ENCODE assay signal across 28 cellular contexts in the genomic region with DNA sequence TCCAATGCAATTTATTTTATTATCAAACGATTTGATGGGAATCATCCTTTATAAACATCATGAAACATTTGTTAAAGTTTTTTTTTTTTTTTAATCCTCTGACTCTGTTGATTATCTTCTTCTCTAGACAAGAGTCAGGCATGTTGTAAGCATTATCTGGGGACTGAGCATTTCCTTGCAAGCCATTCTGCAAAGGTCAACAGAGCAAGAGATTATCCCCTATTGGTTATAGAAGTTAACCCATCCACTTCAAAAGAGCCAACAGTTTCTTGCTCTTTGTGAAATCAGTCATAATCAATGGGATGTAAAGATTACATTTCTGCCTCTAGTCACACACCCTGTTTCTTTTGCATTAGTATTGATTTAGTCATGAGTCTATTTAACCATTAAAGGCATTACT.
"Had no signal": no experiment of that assay in that cellular context is flagged by ENCODE, and none has a peak within 500 bp of the region (broad histone marks: within the 10 kb centered on the region; RNA-seq: fewer than 3 reads in every experiment).

No MANE protein-coding gene starts in this region.

- H3K4me1 ChIP-seq: ascending aorta, breast epithelium, colonic mucosa, esophagus squamous epithelium had no signal

- H3K4me1 Mint-ChIP-seq: activated CD4-positive, alpha-beta memory T cell treated with anti-CD3 and anti-CD28 coated beads, Interleukin-2, amount 10 ng/mL, durations not matched to agents 7 days and 5 days; activated CD4-positive, alpha-beta T cell treated with anti-CD3 and anti-CD28 coated beads, Interleukin-2, amount 10 ng/mL, durations not matched to agents 7 days and 5 days; activated naive CD4-positive, alpha-beta T cell treated with anti-CD3 and anti-CD28 coated beads, Interleukin-2, amount 10 ng/mL, durations not matched to agents 7 days and 5 days; activated naive CD8-positive, alpha-beta T cell treated with anti-CD3 and anti-CD28 coated beads, Interleukin-2, amount 10 ng/mL, durations not matched to agents 7 days and 5 days had no signal

- H3K9me3 Mint-ChIP-seq: activated CD4-positive, alpha-beta memory T cell treated with anti-CD3 and anti-CD28 coated beads, Interleukin-2, amount 10 ng/mL, durations not matched to agents 7 days and 5 days; activated CD4-positive, alpha-beta T cell treated with anti-CD3 and anti-CD28 coated beads, Interleukin-2, amount 10 ng/mL, durations not matched to agents 7 days and 5 days; activated naive CD8-positive, alpha-beta T cell treated with anti-CD3 and anti-CD28 coated beads, Interleukin-2, amount 10 ng/mL, durations not matched to agents 7 days and 5 days had no signal

- ATAC-seq: activated naive CD4-positive, alpha-beta T cell treated with anti-CD3 and anti-CD28 coated beads, Interleukin-2, amount 50 U/mL, for 72 hours; activated T-cell treated with anti-CD3 and anti-CD28 coated beads, Interleukin-2, amount 50 U/mL, for 72 hours; gastroesophageal sphincter; heart right ventricle; WTC11 had no signal

- H3K27ac ChIP-seq: ascending aorta, breast epithelium, cardiac muscle cell, colonic mucosa, epithelial cell of prostate, esophagus squamous epithelium, gastroesophageal sphincter, heart right ventricle had no signal

- H3K9me3 ChIP-seq: ascending aorta, breast epithelium, colonic mucosa, esophagus squamous epithelium, gastroesophageal sphincter, heart right ventricle had no signal

- H3K36me3 Mint-ChIP-seq: activated naive CD4-positive, alpha-beta T cell treated with anti-CD3 and anti-CD28 coated beads, Interleukin-2, amount 10 ng/mL, durations not matched to agents 7 days and 5 days; activated naive CD4-positive, alpha-beta T cell treated with anti-CD3 and anti-CD28 coated beads, Interleukin-2, amount 50 U/mL, for 72 hours; activated naive CD8-positive, alpha-beta T cell treated with anti-CD3 and anti-CD28 coated beads, Interleukin-2, amount 10 ng/mL, durations not matched to agents 7 days and 5 days; brain had no signal

- H3K27me3 ChIP-seq: ascending aorta, breast epithelium, cardiac muscle cell, colonic mucosa, esophagus squamous epithelium, gastroesophageal sphincter, heart right ventricle had no signal

- H3K27me3 Mint-ChIP-seq: activated CD4-positive, alpha-beta memory T cell treated with anti-CD3 and anti-CD28 coated beads, Interleukin-2, amount 10 ng/mL, durations not matched to agents 7 days and 5 days; activated CD4-positive, alpha-beta T cell treated with anti-CD3 and anti-CD28 coated beads, Interleukin-2, amount 10 ng/mL, durations not matched to agents 7 days and 5 days; activated naive CD4-positive, alpha-beta T cell treated with anti-CD3 and anti-CD28 coated beads, Interleukin-2, amount 10 ng/mL, durations not matched to agents 7 days and 5 days; activated naive CD8-positive, alpha-beta T cell treated with anti-CD3 and anti-CD28 coated beads, Interleukin-2, amount 10 ng/mL, durations not matched to agents 7 days and 5 days; activated T-cell treated with anti-CD3 and anti-CD28 coated beads, Interleukin-2, amount 50 U/mL, for 24 hours had no signal

- H3K4me3 ChIP-seq: ascending aorta, breast epithelium, cardiac muscle cell, colonic mucosa, esophagus squamous epithelium, gastroesophageal sphincter, heart right ventricle had no signal

- H3K36me3 ChIP-seq: ascending aorta, breast epithelium, cardiac muscle cell, colonic mucosa, esophagus squamous epithelium, gastroesophageal sphincter, heart right ventricle had no signal

- DNase-seq: activated CD4-positive, alpha-beta memory T cell treated with anti-CD3 and anti-CD28 coated beads, Interleukin-2, amount 10 ng/mL, durations not matched to agents 7 days and 5 days; activated CD4-positive, alpha-beta T cell treated with anti-CD3 and anti-CD28 coated beads for 1 hour; activated CD4-positive, alpha-beta T cell treated with anti-CD3 and anti-CD28 coated beads for 4 hours; activated CD4-positive, alpha-beta T cell treated with anti-CD3 and anti-CD28 coated beads, Interleukin-2, amount 10 ng/mL, durations not matched to agents 7 days and 5 days; activated CD4-positive, alpha-beta T cell treated with anti-CD3 and anti-CD28 coated beads, Interleukin-2, amount 50 U/mL, for 4 hours; activated CD8-positive, alpha-beta memory T cell treated with anti-CD3 and anti-CD28 coated beads, Interleukin-2, amount 50 U/mL, for 48 hours; activated gamma-delta T cell; activated naive CD4-positive, alpha-beta T cell; activated naive CD4-positive, alpha-beta T cell treated with anti-CD3 and anti-CD28 coated beads, Interleukin-2, amount 10 ng/mL, durations not matched to agents 7 days and 5 days; activated naive CD8-positive, alpha-beta T cell treated with anti-CD3 and anti-CD28 coated beads, Interleukin-2, amount 10 ng/mL, durations not matched to agents 7 days and 5 days; activated T-cell treated with anti-CD3 and anti-CD28 coated beads for 4 hours; activated T-cell treated with anti-CD3 and anti-CD28 coated beads, Interleukin-2, amount 50 U/mL, for 24 hours; activated T-cell treated with anti-CD3 and anti-CD28 coated beads, Interleukin-2, amount 50 U/mL, for 72 hours; central memory CD4-positive, alpha-beta T cell; cerebellar nuclear complex; colonic mucosa; effector CD8-positive, alpha-beta T cell; esophagus squamous epithelium; heart right ventricle; T-helper 2 cell had no signal

- H3K4me3 Mint-ChIP-seq: activated CD4-positive, alpha-beta memory T cell treated with anti-CD3 and anti-CD28 coated beads, Interleukin-2, amount 10 ng/mL, durations not matched to agents 7 days and 5 days; activated CD4-positive, alpha-beta T cell treated with anti-CD3 and anti-CD28 coated beads, Interleukin-2, amount 10 ng/mL, durations not matched to agents 7 days and 5 days; activated naive CD4-positive, alpha-beta T cell treated with anti-CD3 and anti-CD28 coated beads, Interleukin-2, amount 10 ng/mL, durations not matched to agents 7 days and 5 days; activated naive CD8-positive, alpha-beta T cell treated with anti-CD3 and anti-CD28 coated beads, Interleukin-2, amount 10 ng/mL, durations not matched to agents 7 days and 5 days; activated T-cell treated with anti-CD3 and anti-CD28 coated beads, Interleukin-2, amount 50 U/mL, for 24 hours; activated T-cell treated with anti-CD3 and anti-CD28 coated beads, Interleukin-2, amount 50 U/mL, for 72 hours; brain; WTC11 had no signal

- H3K27ac Mint-ChIP-seq: activated CD4-positive, alpha-beta memory T cell treated with anti-CD3 and anti-CD28 coated beads, Interleukin-2, amount 10 ng/mL, durations not matched to agents 7 days and 5 days; activated CD4-positive, alpha-beta T cell treated with anti-CD3 and anti-CD28 coated beads, Interleukin-2, amount 10 ng/mL, durations not matched to agents 7 days and 5 days; activated naive CD4-positive, alpha-beta T cell treated with anti-CD3 and anti-CD28 coated beads, Interleukin-2, amount 10 ng/mL, durations not matched to agents 7 days and 5 days; activated naive CD4-positive, alpha-beta T cell treated with anti-CD3 and anti-CD28 coated beads, Interleukin-2, amount 50 U/mL, for 72 hours; activated naive CD8-positive, alpha-beta T cell treated with anti-CD3 and anti-CD28 coated beads, Interleukin-2, amount 10 ng/mL, durations not matched to agents 7 days and 5 days; activated T-cell treated with anti-CD3 and anti-CD28 coated beads, Interleukin-2, amount 50 U/mL, for 24 hours; activated T-cell treated with anti-CD3 and anti-CD28 coated beads, Interleukin-2, amount 50 U/mL, for 72 hours; brain; WTC11 had no signal
